26 cellular contexts compared by ENCODE assay signal in genomic region chr3:135560847-135561246, GRCh38.
DNase-seq lines count a peak whose midpoint lies in the region; ATAC-seq, FAIRE-seq and TF ChIP-seq lines count a peak whose summit lies in the region.
"Had no signal": no experiment of that assay in that cellular context is flagged by ENCODE, and none has a peak within 500 bp of the region (broad histone marks: within the 10 kb centered on the region; RNA-seq: fewer than 3 reads in every experiment).

No MANE protein-coding gene starts in this region.

- ATAC-seq in GM12878 (no peak), left colon (peak; percentile 91), mucosa of descending colon (peak; percentile 74)

- no peaks in the 10 kb centered on the region for H3F3A ChIP-seq in MM.1S (ENCODE audit: insufficient read depth, low read length)

- no peak for TF ChIP-seq RAD21 in GM12878 (IDR thresholded peaks at IDR 0.05; ENCODE audit: insufficient read depth, low read depth, low read length)

- BruUV-seq in GM12878 (replicated peaks; lab: Mats Ljungman, UMichigan), result no TSS peak

- H3K9ac ChIP-seq in GM12878 (ENCODE audit: control insufficient read depth, insufficient read depth, low read length) (no peak overlapping the region), MM.1S (ENCODE audit: low read length) (no peak overlapping the region)
- H3K9ac ChIP-seq: BLaER1 had no signal

- no peak for DNase-seq in GM12891 (ENCODE audit: insufficient read length, low spot score)
- no peak for DNase-seq in GM12878 (ENCODE audit: low read depth, low spot score)
- DNase-seq in left colon, result no peak
- DNase-seq in mucosa of descending colon, result peak in 1 of 3 donors; percentile 19
- no peak for DNase-seq in MM.1S
- no peak for DNase-seq in activated CD8-positive, alpha-beta memory T cell treated with anti-CD3 and anti-CD28 coated beads, Interleukin-2, amount 50 U/mL, for 4 hours
- DNase-seq in NCI-H2107 treated with DMSO at 0.1 percent for 48 hours (lab: John Stamatoyannopoulos, UW; ENCODE audit: unreplicated experiment), result no peak
- DNase-seq: 8988T; ACHN; BE2C; C1 segment of cervical spinal cord; CD4-positive, alpha-beta memory T cell; CD4-positive, CD25-positive, alpha-beta regulatory T cell; CD8-positive, alpha-beta memory T cell; COR-L47; DMS 273 treated with DMSO at 0.1 percent for 48 hours; DMS153; DMS53; DMS79; DND-41; EL; GDM1 had no signal

- H3K4me1 ChIP-seq in GM12878 (ENCODE audit: control insufficient read depth, insufficient read depth, low read length), result no peaks in the 10 kb centered on the region
- H3K4me1 ChIP-seq in mucosa of descending colon (ENCODE audit: low read depth), result no peaks in the 10 kb centered on the region
- H3K4me1 ChIP-seq in MM.1S (ENCODE audit: low read length), result no peaks in the 10 kb centered on the region
- H3K4me1 ChIP-seq: BE2C, BLaER1 had no signal

- H2AFZ ChIP-seq in GM12878 (ENCODE audit: control insufficient read depth, low read depth, low read length), result no peak overlapping the region
- H2AFZ ChIP-seq in MM.1S (ENCODE audit: low read length), result no peak overlapping the region

- no peaks in the 10 kb centered on the region for H3K9me3 ChIP-seq in GM12878 (replicated peaks; ENCODE audit: control insufficient read depth, insufficient read depth, low read length)
- H3K9me3 ChIP-seq in mucosa of descending colon, result no peaks in the 10 kb centered on the region
- no peaks in the 10 kb centered on the region for H3K9me3 ChIP-seq in MM.1S (replicated peaks; ENCODE audit: insufficient read depth, low read length)
- H3K9me3 ChIP-seq: BE2C, BLaER1 had no signal

- 23% methylated on average over 4 of the region's 4 CpGs for WGBS in GM12878 (ENCODE audit: insufficient coverage, insufficient replicate concordance, low lambda C conversion rate, missing lambda C conversion rate)

- H3K4me2 ChIP-seq in GM12878 (ENCODE audit: control insufficient read depth, insufficient read depth) (no peak overlapping the region), MM.1S (ENCODE audit: low read depth, low read length) (no peak overlapping the region)
- H3K4me2 ChIP-seq: BLaER1 had no signal

- no peaks in the 10 kb centered on the region for H4K20me1 ChIP-seq in GM12878 (ENCODE audit: control insufficient read depth, insufficient read depth)
- H4K20me1 ChIP-seq in MM.1S (ENCODE audit: insufficient read depth, low read length), result no peaks in the 10 kb centered on the region
- H4K20me1 ChIP-seq: BLaER1 had no signal

- FAIRE-seq in GM12891 (lab: Jason Lieb, UNC) (peak; percentile 38), GM12878 (lab: Jason Lieb, UNC) (peak; percentile 23)
- FAIRE-seq: A204.1, GM12892, GM18507 had no signal

- intact Hi-C loops in GM12878 (cut with micrococcal nuclease; ENCODE audit: unreplicated experiment) (no loop called here), left colon (cut with DNase I, micrococcal nuclease) (no loop called here), mucosa of descending colon (cut with DNase I, micrococcal nuclease) (no loop called here)

- H3K9me2 ChIP-seq in MM.1S (replicated peaks; ENCODE audit: insufficient read depth, low read length), result no peaks in the 10 kb centered on the region

- RAD21 ChIA-PET in GM12878 (lab: Charles Lee; ENCODE audit: unreplicated experiment), result no interaction called here

- TF ChIP-seq POLR2A in GM12891 (IDR thresholded peaks at IDR 0.05; ENCODE audit: low read depth, low read length) (no peak), GM12878 (IDR thresholded peaks at IDR 0.05; ENCODE audit: low read depth, low read length) (no peak)

- H3K36me3 ChIP-seq in GM12878 (ENCODE audit: control insufficient read depth in 2 of 2, insufficient read depth in 2 of 2, low read length in 1 of 2), result no peaks in the 10 kb centered on the region
- no peaks in the 10 kb centered on the region for H3K36me3 ChIP-seq in mucosa of descending colon (ENCODE audit: low read depth)
- H3K36me3 ChIP-seq in MM.1S (replicated peaks; ENCODE audit: insufficient read depth, low read length), result no peaks in the 10 kb centered on the region
- H3K36me3 ChIP-seq: BE2C, BLaER1 had no signal

- in situ Hi-C loops in GM12878 (cut with MboI), result no loop called here

- H3K27ac ChIP-seq in GM12878 (ENCODE audit: control insufficient read depth, insufficient read depth) (no peak overlapping the region), MM.1S (ENCODE audit: low read length) (no peak overlapping the region)
- H3K27ac ChIP-seq: BLaER1 had no signal

- CTCF ChIA-PET in GM12878 (lab: Yijun Ruan, JAX), result no interaction called here

- no peaks in the 10 kb centered on the region for H3K79me2 ChIP-seq in GM12878 (ENCODE audit: control insufficient read depth, insufficient read depth, low read length)
- H3K79me2 ChIP-seq in MM.1S (ENCODE audit: low read length), result no peaks in the 10 kb centered on the region

- SMC1A ChIA-PET in GM12878 (lab: Charles Lee; ENCODE audit: uncharacterized antibody, unreplicated experiment), result no interaction called here

- POLR2A ChIA-PET in GM12878 (lab: Charles Lee), result no interaction called here

- TF ChIP-seq EP300 in GM12878 (IDR thresholded peaks at IDR 0.05; ENCODE audit: borderline replicate concordance in 1 of 2, control insufficient read depth in 1 of 2, low read depth in 2 of 2, low read length in 2 of 2), result no peak

- TF ChIP-seq CTCF in GM12878 (IDR thresholded peaks at IDR 0.05 in 2 of 3, conservative IDR thresholded peaks at IDR 0.05 in 1 of 3; ENCODE audit: control insufficient read depth in 2 of 3, extremely low read depth in 1 of 3, insufficient read depth in 1 of 3, low read depth in 3 of 3, low read length in 3 of 3) (no peak), mucosa of descending colon (IDR thresholded peaks at IDR 0.05) (no peak), MM.1S (IDR thresholded peaks at IDR 0.05; ENCODE audit: low read length) (no peak)

- no peak overlapping the region for H3K4me3 ChIP-seq in GM12878
- H3K4me3 ChIP-seq in mucosa of descending colon, result no peak overlapping the region
- H3K4me3 ChIP-seq in MM.1S (ENCODE audit: low read length), result no peak overlapping the region
- H3K4me3 ChIP-seq: BLaER1 had no signal

- H3K27me3 ChIP-seq in GM12878 (replicated peaks in 1 of 2; ENCODE audit: control insufficient read depth in 2 of 2, insufficient read depth in 2 of 2, low read length in 1 of 2) (no peaks in the 10 kb centered on the region; a peak in 1 of 4 replicates), MM.1S (replicated peaks; ENCODE audit: insufficient read depth, low read length) (no peaks in the 10 kb centered on the region)
- H3K27me3 ChIP-seq: BE2C, BLaER1 had no signal

TF ChIP-seq in GM12891, 5 proteins besides CTCF, POLR2A, EP300 and RAD21:
- TF ChIP-seq POLR2AphosphoS5 (IDR thresholded peaks at IDR 0.05; ENCODE audit: low read depth, low read length) (no peak), PAX5 (IDR thresholded peaks at IDR 0.05; ENCODE audit: insufficient read depth, low read length, severe bottlenecking) (no peak), SPI1 (IDR thresholded peaks at IDR 0.05; ENCODE audit: low read depth, low read length) (no peak), TAF1 (IDR thresholded peaks at IDR 0.05; ENCODE audit: low read depth, low read length) (no peak), POU2F2 (IDR thresholded peaks at IDR 0.05; ENCODE audit: low read depth, low read length) (no peak)

TF ChIP-seq in GM12878, 131 proteins besides CTCF, POLR2A, EP300 and RAD21 (continues in another document):
- TF ChIP-seq IRF5 (IDR thresholded peaks at IDR 0.05; ENCODE audit: borderline replicate concordance) (no peak), KDM1A (IDR thresholded peaks at IDR 0.05; ENCODE audit: borderline replicate concordance) (no peak), SKIL (IDR thresholded peaks at IDR 0.05; ENCODE audit: low read depth, poor library complexity, severe bottlenecking) (no peak), NRF1 (conservative IDR thresholded peaks at IDR 0.05; ENCODE audit: low read depth, low read length) (no peak), DPF2 (IDR thresholded peaks at IDR 0.05) (no peak), PKNOX1 (IDR thresholded peaks at IDR 0.05) (no peak), NR2C2 (IDR thresholded peaks at IDR 0.05; ENCODE audit: borderline replicate concordance, control insufficient read depth, insufficient read length, low read depth) (no peak)
